ENCODE assay signal across 8 cellular contexts in the genomic region with DNA sequence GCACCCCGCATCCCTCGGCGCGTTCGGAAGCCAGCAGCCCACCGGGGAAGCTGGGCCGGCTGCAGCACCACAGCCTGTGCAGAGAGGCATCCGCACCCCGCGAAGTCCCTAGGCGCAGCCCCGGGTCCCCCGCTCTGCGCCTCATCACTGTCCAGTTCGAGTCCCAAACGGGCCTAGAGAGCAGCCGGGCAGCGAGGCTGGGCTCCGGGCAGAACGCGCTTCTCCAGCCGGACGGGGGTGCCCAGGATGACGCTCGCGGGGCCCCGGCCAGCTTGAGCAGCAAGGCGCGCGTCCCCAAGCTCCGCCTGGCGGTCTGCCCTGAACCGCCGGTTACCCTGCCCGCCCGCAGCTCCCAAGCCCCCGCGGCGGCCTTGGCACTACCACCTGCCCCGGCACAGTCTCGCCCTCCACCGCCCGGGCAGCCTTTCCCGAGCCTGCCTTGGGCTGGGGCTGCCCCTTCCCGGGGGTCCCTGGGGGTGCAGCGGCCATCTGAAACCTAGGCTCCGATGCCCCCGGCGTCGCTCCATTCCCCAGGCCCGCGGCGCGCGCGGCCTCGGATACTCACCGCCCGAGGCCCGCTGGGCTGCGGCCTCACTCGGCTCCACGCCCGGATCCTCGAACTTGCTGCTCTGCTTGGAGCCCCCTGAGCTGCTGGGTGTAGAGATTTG. TPM values are rescaled to one million over a fixed set of nuclear protein-coding genes. Genes with fewer than 3 reads are reported as not detected.
A peak's percentile ranks its signal among the peaks of the same experiment; 100 is the strongest.
DNase-seq lines count a peak whose midpoint lies in the region; ATAC-seq and TF ChIP-seq lines count a peak whose summit lies in the region.

No MANE protein-coding gene starts in this region.

- intact Hi-C loops in activated naive CD4-positive, alpha-beta T cell treated with anti-CD3 and anti-CD28 coated beads for 36 hours (cut with micrococcal nuclease): loop anchor here (1.0 to 5.0 kb wide), 12 partner anchors 14 to 729 kb away; partner anchors contain the start of genes CAB39 and SP110
- intact Hi-C loops in Right ventricle myocardium superior (cut with DNase I) (loop anchor here (2.0 to 5.0 kb wide), 2 partner anchors 65 to 94 kb away; no protein-coding TSS in a partner anchor), vagina (cut with DNase I) (loop anchor here (5.0 kb wide), 1 partner anchor 99 kb away; no protein-coding TSS in a partner anchor)

- H3K4me1 ChIP-seq in NT2/D1 (ENCODE audit: insufficient read depth, insufficient read length) (no peaks in the 10 kb centered on the region), vagina (peaks cover 15% of the 10 kb centered on the region)

- TF ChIP-seq CTCF in vagina (IDR thresholded peaks at IDR 0.05): no peak

- CTCF ChIA-PET in activated naive CD4-positive, alpha-beta T cell treated with anti-CD3 and anti-CD28 coated beads for 36 hours (lab: Charles Lee): interaction anchor here (0.7 to 5.3 kb wide), 22 partner anchors 9 to 649 kb away, joined by 3 to 46 read pairs (median 4); no protein-coding TSS in a partner anchor

- H3K9ac ChIP-seq in NT2/D1 (ENCODE audit: insufficient read length, low read depth): peak overlapping the region; percentile 84

- H3K36me3 ChIP-seq in NT2/D1 (ENCODE audit: insufficient read depth, insufficient read length, low read length) (no peaks in the 10 kb centered on the region), vagina (no peaks in the 10 kb centered on the region)

- peak; percentile 31 for DNase-seq in NCI-H1436 (lab: John Stamatoyannopoulos, UW)
- DNase-seq in NCI-H1436 treated with DMSO at 0.1 percent for 48 hours (lab: John Stamatoyannopoulos, UW): no peak
- peak; percentile 20 for DNase-seq in NT2/D1 (ENCODE audit: low read depth, low spot score)
- peak; percentile 57 for DNase-seq in activated naive CD4-positive, alpha-beta T cell treated with anti-CD3 and anti-CD28 coated beads for 36 hours
- peak; percentile 69 for DNase-seq in Right ventricle myocardium superior
- DNase-seq in nucleus accumbens (lab: John Stamatoyannopoulos, UW): peak in 48 of 56 donors; percentile 8 to 73 (median 46)
- DNase-seq in vagina (ENCODE audit: extremely low spot score in 2 of 2): no peak

- no peaks in the 10 kb centered on the region for H3K9me3 Mint-ChIP-seq in activated naive CD4-positive, alpha-beta T cell treated with anti-CD3 and anti-CD28 coated beads for 36 hours

- no peak for TF ChIP-seq POLR2A in vagina (IDR thresholded peaks at IDR 0.05)

- ATAC-seq in HG02938 (IDR thresholded peaks at IDR 0.05; ENCODE audit: unreplicated experiment) (peak; percentile 31), Right ventricle myocardium superior (ENCODE audit: poor library complexity) (peak; percentile 84)

- peak overlapping the region; percentile 81 for H3K4me3 Mint-ChIP-seq in activated naive CD4-positive, alpha-beta T cell treated with anti-CD3 and anti-CD28 coated beads for 36 hours

- H3K27ac ChIP-seq in vagina: peak overlapping the region; percentile 84

- H3K27ac Mint-ChIP-seq in activated naive CD4-positive, alpha-beta T cell treated with anti-CD3 and anti-CD28 coated beads for 36 hours: no peak overlapping the region

- H3K36me3 Mint-ChIP-seq in activated naive CD4-positive, alpha-beta T cell treated with anti-CD3 and anti-CD28 coated beads for 36 hours (ENCODE audit: low read depth): no peaks in the 10 kb centered on the region

- H3K4me3 ChIP-seq in NT2/D1 (ENCODE audit: insufficient read length, low read depth) (peak overlapping the region; percentile 68), vagina (peak overlapping the region; percentile 65 to 76)

- H3K4me1 Mint-ChIP-seq in activated naive CD4-positive, alpha-beta T cell treated with anti-CD3 and anti-CD28 coated beads for 36 hours (ENCODE audit: low read depth): peaks cover 11% of the 10 kb centered on the region

- H3K9me3 ChIP-seq in NT2/D1 (ENCODE audit: insufficient read depth, low read length) (no peaks in the 10 kb centered on the region), vagina (no peaks in the 10 kb centered on the region)

- H3K27me3 Mint-ChIP-seq in activated naive CD4-positive, alpha-beta T cell treated with anti-CD3 and anti-CD28 coated beads for 36 hours (ENCODE audit: low read depth): peaks cover 12% of the 10 kb centered on the region

- peaks cover 32% of the 10 kb centered on the region for H3K27me3 ChIP-seq in NT2/D1 (ENCODE audit: insufficient read depth, insufficient read length)
- no peaks in the 10 kb centered on the region for H3K27me3 ChIP-seq in vagina

RNA-seq across cellular contexts. Expression of gene SLC16A14, which starts 0.6 kb away (rescaled TPM):
- 1 to 10 TPM in 1 of 2 experiments, under 1 TPM in 1; 0.79 to 1.1 TPM for total RNA-seq in activated naive CD4-positive, alpha-beta T cell treated with anti-CD3 and anti-CD28 coated beads for 36 hours
- 3.0 TPM for total RNA-seq in Right ventricle myocardium superior
- total RNA-seq in vagina: 9.8 TPM

Comparison
In these comparisons a context has a peak if more than half of its experiments do, and no peak if none do; other contexts are left out.
1. DNase-seq: peak in NCI-H1436 (single experiment), NT2/D1 (single experiment), activated naive CD4-positive, alpha-beta T cell treated with anti-CD3 and anti-CD28 coated beads for 36 hours (single experiment), Right ventricle myocardium superior (single experiment) and nucleus accumbens (48 of 56); none in NCI-H1436 treated with DMSO at 0.1 percent for 48 hours (single experiment) and vagina (0 of 2).